Comparison of ENCODE assay signal across 13 cellular contexts in genomic region chr7:92423646-92424045, GRCh38. TPM values are rescaled to one million over a fixed set of nuclear protein-coding genes. Genes with fewer than 3 reads are reported as not detected.
DNase-seq lines count a peak whose midpoint lies in the region; ATAC-seq, FAIRE-seq and TF ChIP-seq lines count a peak whose summit lies in the region.
"Had no signal": no experiment of that assay in that cellular context is flagged by ENCODE, and none has a peak within 500 bp of the region (broad histone marks: within the 10 kb centered on the region; RNA-seq: fewer than 3 reads in every experiment).

No MANE protein-coding gene starts in this region.

- DNase-seq in CD14-positive monocyte (ENCODE audit: low spot score) (no peak), HTR-8/SVneo (ENCODE audit: insufficient read length, low spot score) (no peak), transverse colon (no peak), NCI-H2081 (lab: John Stamatoyannopoulos, UW) (no peak), 8988T (no peak)
- no peak for DNase-seq in activated T-helper 2 cell treated with anti-CD3 and anti-CD28 coated beads, Interferon-gamma antibody, Interleukin-2, Interleukin-4, amounts not matched to agents 10 μg/mL and 5 μg/mL and 100 μg/mL, durations not matched to agents 14 hours and 24 hours and 36 hours (ENCODE audit: low spot score)
- DNase-seq: activated CD8-positive, alpha-beta memory T cell treated with anti-CD3 and anti-CD28 coated beads, Interleukin-2, amount 50 U/mL, for 48 hours; stimulated activated CD4-positive, alpha-beta T cell treated with anti-CD3 and anti-CD28 coated beads, Interleukin-4, amount 100 ng/mL, for 1 hour had no signal

- no peak for TF ChIP-seq EP300 in transverse colon (IDR thresholded peaks at IDR 0.05; ENCODE audit: low read depth)

- FAIRE-seq in HTR-8/SVneo (lab: Jason Lieb, UNC), result peak; percentile 72
- FAIRE-seq: islet of Langerhans had no signal

- H3K27me3 ChIP-seq in transverse colon, result no peaks in the 10 kb centered on the region

- H3K36me3 ChIP-seq in transverse colon, result no peaks in the 10 kb centered on the region

- H3K4me1 Mint-ChIP-seq in CD14-positive monocyte (peaks cover 32% of the 10 kb centered on the region), nephron (peaks cover 24% of the 10 kb centered on the region)
- peaks cover 14% of the 10 kb centered on the region for H3K4me1 Mint-ChIP-seq in activated T-helper 2 cell treated with anti-CD3 and anti-CD28 coated beads, Interferon-gamma antibody, Interleukin-2, Interleukin-4, amounts not matched to agents 10 μg/mL and 5 μg/mL and 100 μg/mL, durations not matched to agents 14 hours and 24 hours and 36 hours (ENCODE audit: low read depth)

- intact Hi-C loops in CD14-positive monocyte (cut with micrococcal nuclease) (no loop called here), transverse colon (cut with DNase I; ENCODE audit: low total_unique reads) (no loop called here)
- intact Hi-C loops in activated T-helper 2 cell treated with anti-CD3 and anti-CD28 coated beads, Interferon-gamma antibody, Interleukin-2, Interleukin-4, amounts not matched to agents 10 μg/mL and 5 μg/mL and 100 μg/mL, durations not matched to agents 14 hours and 24 hours and 36 hours (cut with micrococcal nuclease), result loop anchor here (1.0 to 5.0 kb wide), 3 partner anchors 24 to 243 kb away; partner anchors contain the start of genes ANKIB1, GATAD1 and KRIT1

- no peaks in the 10 kb centered on the region for H3K9me3 ChIP-seq in transverse colon

- no peak for ATAC-seq in HG03045 (IDR thresholded peaks at IDR 0.05; ENCODE audit: unreplicated experiment)

- H3K4me1 ChIP-seq in transverse colon, result peaks cover 0 to 10% (median 3%) of the 10 kb centered on the region in 4 donors

- TF ChIP-seq POLR2A in transverse colon (IDR thresholded peaks at IDR 0.05), result no peak

- peak overlapping the region; percentile 86 to 98 for H3K4me3 Mint-ChIP-seq in CD14-positive monocyte
- peak overlapping the region; percentile 32 for H3K4me3 Mint-ChIP-seq in activated T-helper 2 cell treated with anti-CD3 and anti-CD28 coated beads, Interferon-gamma antibody, Interleukin-2, Interleukin-4, amounts not matched to agents 10 μg/mL and 5 μg/mL and 100 μg/mL, durations not matched to agents 14 hours and 24 hours and 36 hours (ENCODE audit: low read depth)
- peak overlapping the region; percentile 34 to 62 (median 39) for H3K4me3 Mint-ChIP-seq in nephron

- H3K36me3 Mint-ChIP-seq in CD14-positive monocyte (no peaks in the 10 kb centered on the region), nephron (ENCODE audit: low read depth) (no peaks in the 10 kb centered on the region)
- no peaks in the 10 kb centered on the region for H3K36me3 Mint-ChIP-seq in activated T-helper 2 cell treated with anti-CD3 and anti-CD28 coated beads, Interferon-gamma antibody, Interleukin-2, Interleukin-4, amounts not matched to agents 10 μg/mL and 5 μg/mL and 100 μg/mL, durations not matched to agents 14 hours and 24 hours and 36 hours (ENCODE audit: low read depth)

- H3K27me3 Mint-ChIP-seq in CD14-positive monocyte (ENCODE audit: low read depth in 3 of 3) (peaks cover 2 to 7% (median 5%) of the 10 kb centered on the region in 3 donors), nephron (ENCODE audit: low read depth) (no peaks in the 10 kb centered on the region)
- peaks cover 5% of the 10 kb centered on the region for H3K27me3 Mint-ChIP-seq in activated T-helper 2 cell treated with anti-CD3 and anti-CD28 coated beads, Interferon-gamma antibody, Interleukin-2, Interleukin-4, amounts not matched to agents 10 μg/mL and 5 μg/mL and 100 μg/mL, durations not matched to agents 14 hours and 24 hours and 36 hours (ENCODE audit: low read depth)

- H3K27ac ChIP-seq in transverse colon, result no peak overlapping the region
- H3K27ac ChIP-seq: parathyroid adenoma had no signal

- in situ Hi-C loops in transverse colon (cut with MboI; ENCODE audit: low pct_ligation_motif_present in 1 of 4, low pct_unique_long_range_greater_than_20kb in 1 of 4, low sequenced_read_pairs in 3 of 4), result no loop called here

- no peak overlapping the region for H3K4me3 ChIP-seq in transverse colon

- H3K9me3 Mint-ChIP-seq in CD14-positive monocyte, result peaks cover 0 to 2% (median 0%) of the 10 kb centered on the region in 7 donors
- H3K9me3 Mint-ChIP-seq in activated T-helper 2 cell treated with anti-CD3 and anti-CD28 coated beads, Interferon-gamma antibody, Interleukin-2, Interleukin-4, amounts not matched to agents 10 μg/mL and 5 μg/mL and 100 μg/mL, durations not matched to agents 14 hours and 24 hours and 36 hours, result no peaks in the 10 kb centered on the region
- no peaks in the 10 kb centered on the region for H3K9me3 Mint-ChIP-seq in nephron

- H3K27ac Mint-ChIP-seq in CD14-positive monocyte (peak overlapping the region in 3 of 7 donors; percentile 29 to 59 (median 51)), nephron (peak overlapping the region; percentile 8 to 60 (median 58))
- H3K27ac Mint-ChIP-seq in activated T-helper 2 cell treated with anti-CD3 and anti-CD28 coated beads, Interferon-gamma antibody, Interleukin-2, Interleukin-4, amounts not matched to agents 10 μg/mL and 5 μg/mL and 100 μg/mL, durations not matched to agents 14 hours and 24 hours and 36 hours, result no peak overlapping the region

- TF ChIP-seq CTCF in CD14-positive monocyte (IDR thresholded peaks at IDR 0.05) (no peak), nephron (IDR thresholded peaks at IDR 0.05; ENCODE audit: unreplicated experiment in 3 of 3) (no peak), transverse colon (IDR thresholded peaks at IDR 0.05) (no peak)

- WGBS in transverse colon (ENCODE audit: low coverage in 1 of 2), 2 donors, result 70 to 83% methylated on average over 4 of the region's 4 CpGs

RNA-seq across cellular contexts. Expression of gene GATAD1, which starts 23.6 kb away (rescaled TPM):
- polyA plus RNA-seq in CD14-positive monocyte, result 1 to 10 TPM; 6.6 to 7.6 TPM
- 25.1 and 25.4 TPM in 2 replicates for total RNA-seq in activated T-helper 2 cell treated with anti-CD3 and anti-CD28 coated beads, Interferon-gamma antibody, Interleukin-2, Interleukin-4, amounts not matched to agents 10 μg/mL and 5 μg/mL and 100 μg/mL, durations not matched to agents 14 hours and 24 hours and 36 hours
- 10 to 100 TPM; 18.9 to 57.0 (median 41.7) TPM for total RNA-seq in transverse colon

RNA-seq across cellular contexts. Expression of gene ERVW-1, which starts 54.1 kb away (rescaled TPM):
- polyA plus RNA-seq in CD14-positive monocyte, result not detected
- total RNA-seq in activated T-helper 2 cell treated with anti-CD3 and anti-CD28 coated beads, Interferon-gamma antibody, Interleukin-2, Interleukin-4, amounts not matched to agents 10 μg/mL and 5 μg/mL and 100 μg/mL, durations not matched to agents 14 hours and 24 hours and 36 hours, result not detected in 2 replicates
- total RNA-seq in transverse colon, result not detected
- total RNA-seq: T-helper 1 cell treated with Interleukin-12 subunit alpha and Interleukin-12 subunit beta and Interleukin-4 antibody, amounts not matched to agents 30 ng/mL and 1 ng/mL, for 36 hours had no signal

Comparison
In these comparisons a context has a peak if more than half of its experiments do, and no peak if none do; other contexts are left out.
1. H3K4me3 Mint-ChIP-seq: peak in every context shown above with its lines; median percentile 92 in CD14-positive monocyte; 39 in nephron; 32 in activated T-helper 2 cell treated with anti-CD3 and anti-CD28 coated beads, Interferon-gamma antibody, Interleukin-2, Interleukin-4, amounts not matched to agents 10 μg/mL and 5 μg/mL and 100 μg/mL, durations not matched to agents 14 hours and 24 hours and 36 hours.